ENCODE assay signal across 8 cellular contexts in the genomic region with DNA sequence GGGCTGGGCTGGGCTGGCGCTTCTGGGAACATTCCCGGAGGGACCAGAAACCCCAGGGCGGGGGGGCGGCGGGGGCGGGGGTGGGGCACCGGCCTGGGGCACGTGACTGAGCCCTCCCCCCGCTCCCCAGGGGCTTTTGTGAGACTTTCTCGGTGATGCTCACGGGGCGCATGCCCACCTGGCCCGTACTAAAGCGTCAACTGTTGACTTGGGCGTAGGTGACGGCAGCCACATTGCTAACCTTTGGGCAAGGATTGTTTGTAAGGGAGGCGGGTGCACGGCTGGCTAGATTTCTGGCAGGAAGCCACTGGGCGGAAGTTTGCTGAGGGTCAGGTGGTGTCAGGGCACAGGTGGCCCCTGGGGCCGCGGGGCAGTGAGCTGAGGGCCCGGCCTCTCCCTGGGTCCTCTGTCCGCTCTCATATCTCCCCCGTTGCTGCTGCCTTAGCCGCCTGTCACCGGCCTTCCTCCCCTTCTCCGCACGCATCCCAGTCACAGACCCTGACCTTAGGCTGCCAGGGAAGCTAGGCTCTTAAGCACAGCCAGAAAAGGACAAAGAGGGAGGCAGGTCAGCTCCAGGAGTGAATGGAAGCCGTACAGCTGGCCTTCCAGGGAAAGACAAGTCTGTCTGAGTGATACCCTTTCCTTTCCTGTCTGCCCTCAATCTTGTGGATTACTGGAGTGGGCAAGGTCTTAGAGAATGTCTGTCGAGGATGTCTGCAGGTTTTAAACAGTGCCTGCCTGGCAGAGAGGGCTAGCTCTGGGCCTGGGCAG. TPM values are rescaled to one million over a fixed set of nuclear protein-coding genes. Genes with fewer than 3 reads are reported as not detected.
A peak's percentile ranks its signal among the peaks of the same experiment; 100 is the strongest.
DNase-seq lines count a peak whose midpoint lies in the region; ATAC-seq lines count a peak whose summit lies in the region.

No MANE protein-coding gene starts in this region.

- peak overlapping the region; percentile 65 to 73 for H3K4me3 ChIP-seq in muscle layer of colon (ENCODE audit: low read depth in 1 of 2, low read length in 2 of 2)

- ATAC-seq in GM21390 (IDR thresholded peaks at IDR 0.05; ENCODE audit: unreplicated experiment): peak; percentile 27

- no peaks in the 10 kb centered on the region for H3K27me3 ChIP-seq in muscle layer of colon (ENCODE audit: control insufficient read depth in 1 of 2, insufficient read depth in 2 of 2, low read length in 2 of 2)

- H3K9me3 ChIP-seq in muscle layer of colon (ENCODE audit: low read length): no peaks in the 10 kb centered on the region

- H3K36me3 ChIP-seq in muscle layer of colon (ENCODE audit: insufficient read depth, low read length): no peaks in the 10 kb centered on the region

- in situ Hi-C loops in G401 (cut with HindIII; ENCODE audit: low sequenced_read_pairs): no loop called here

- DNase-seq in G401 (ENCODE audit: low spot score) (peak; percentile 56), HuH-7 (ENCODE audit: low spot score) (peak; percentile 95), T follicular helper cell (ENCODE audit: low read depth) (peak; percentile 37), epidermal melanocyte (ENCODE audit: insufficient read length, low spot score) (peak; percentile 71), hepatic stellate cell (ENCODE audit: low spot score) (no peak), OCI-M1 (lab: John Stamatoyannopoulos, UW) (no peak)

- peak overlapping the region; percentile 92 for H3K27ac ChIP-seq in muscle layer of colon (ENCODE audit: low read depth, low read length)

- peak overlapping the region; percentile 61 for H3K9ac ChIP-seq in muscle layer of colon (ENCODE audit: low read length)

- peaks cover 16% of the 10 kb centered on the region for H3K4me1 ChIP-seq in muscle layer of colon (ENCODE audit: insufficient read depth, low read length)

RNA-seq across cellular contexts. Expression of a gene that starts 0.8 kb away (rescaled TPM):
- 23.2 and 26.1 TPM in 2 replicates for total RNA-seq in G401 (2014; rRNA removed; shearing (Covaris generic))

RNA-seq across cellular contexts. Expression of a gene that starts 18.3 kb away (rescaled TPM):
- total RNA-seq in G401 (2014; rRNA removed; shearing (Covaris generic)): 5.5 and 6.8 TPM in 2 replicates

RNA-seq across cellular contexts. Expression of a gene that starts 38.4 kb away (rescaled TPM):
- 1.4 and 2.3 TPM in 2 replicates for total RNA-seq in G401 (2014; rRNA removed; shearing (Covaris generic))

RNA-seq across cellular contexts. Expression of a gene that starts 42.8 kb away (rescaled TPM):
- 25.0 and 38.8 TPM in 2 replicates for total RNA-seq in G401 (2014; rRNA removed; shearing (Covaris generic))

Comparison
In these comparisons a context has a peak if more than half of its experiments do, and no peak if none do; other contexts are left out.
1. DNase-seq: peak in G401 (single experiment), HuH-7 (single experiment), T follicular helper cell (single experiment) and epidermal melanocyte (single experiment); none in hepatic stellate cell (single experiment) and OCI-M1 (single experiment).